20 cellular contexts compared by ENCODE assay signal in genomic region chr15:73317651-73318462, GRCh38. TPM values are rescaled to one million over a fixed set of nuclear protein-coding genes. Genes with fewer than 3 reads are reported as not detected.
DNase-seq lines count a peak whose midpoint lies in the region; ATAC-seq, FAIRE-seq and TF ChIP-seq lines count a peak whose summit lies in the region.
"Had no signal": no experiment of that assay in that cellular context is flagged by ENCODE, and none has a peak within 500 bp of the region (broad histone marks: within the 10 kb centered on the region; RNA-seq: fewer than 3 reads in every experiment).

No MANE protein-coding gene starts in this region.

- no peaks in the 10 kb centered on the region for H3K27me3 ChIP-seq in trophoblast cell (ENCODE audit: insufficient read depth, low read length)
- peaks cover 31% of the 10 kb centered on the region for H3K27me3 ChIP-seq in lower lobe of right lung (ENCODE audit: low read depth)

- no peaks in the 10 kb centered on the region for H3K79me1 ChIP-seq in trophoblast cell (ENCODE audit: low read length)

- no peaks in the 10 kb centered on the region for H3K79me2 ChIP-seq in trophoblast cell (ENCODE audit: control insufficient read depth, insufficient read depth, low read length, poor library complexity)
- H3K79me2 ChIP-seq: parathyroid adenoma had no signal

- intact Hi-C loops in lower lobe of right lung (cut with DNase I), result no loop called here

- no peak overlapping the region for H2BK120ac ChIP-seq in trophoblast cell (ENCODE audit: insufficient read depth, low read length, poor library complexity)

- H3K36me3 ChIP-seq in trophoblast cell (ENCODE audit: control insufficient read depth in 1 of 2, insufficient read depth in 2 of 2, low read length in 2 of 2) (no peaks in the 10 kb centered on the region), lower lobe of right lung (no peaks in the 10 kb centered on the region)
- H3K36me3 ChIP-seq: HAP-1 had no signal

- no peak overlapping the region for H3K23ac ChIP-seq in trophoblast cell (ENCODE audit: low read length)

- H4K8ac ChIP-seq in trophoblast cell (ENCODE audit: low read depth, low read length), result no peak overlapping the region

- no peak overlapping the region for H4K91ac ChIP-seq in trophoblast cell (ENCODE audit: low read depth, low read length)

- WGBS in trophoblast cell (ENCODE audit: extremely low coverage, insufficient coverage, insufficient read length), result no CpG with 5 or more reads among the region's 16 CpGs

- H3K9me3 ChIP-seq in trophoblast cell (ENCODE audit: insufficient read depth, low read depth, low read length), result no peaks in the 10 kb centered on the region
- H3K9me3 ChIP-seq in lower lobe of right lung, result no peaks in the 10 kb centered on the region
- H3K9me3 ChIP-seq: HAP-1 had no signal

- H3K4ac ChIP-seq in trophoblast cell (ENCODE audit: low read depth, low read length), result no peak overlapping the region

- DNase-seq in NCI-H1417 (lab: John Stamatoyannopoulos, UW), result peak in 2 of 3 experiments; percentile 79 to 83
- no peak for DNase-seq in NCI-H1417 treated with DMSO at 0.1 percent for 48 hours (lab: John Stamatoyannopoulos, UW)
- DNase-seq in HTR-8/SVneo (ENCODE audit: insufficient read length, low spot score), result no peak
- DNase-seq in choroid plexus epithelial cell (ENCODE audit: low read depth), result peak; percentile 12
- peak; percentile 26 to 43 for DNase-seq in trophoblast cell
- no peak for DNase-seq in foreskin fibroblast
- no peak for DNase-seq in cerebellar nuclear complex (lab: John Stamatoyannopoulos, UW)
- no peak for DNase-seq in lower lobe of right lung
- DNase-seq: activated CD4-positive, alpha-beta T cell treated with anti-CD3 and anti-CD28 coated beads for 1 hour; activated T-cell treated with anti-CD3 and anti-CD28 coated beads, Interleukin-2, amount 50 U/mL, for 1 hour; CD8-positive, alpha-beta T cell; cortex of kidney; erythroblast; stimulated activated CD4-positive, alpha-beta T cell treated with anti-CD3 and anti-CD28 coated beads, Interleukin-12 subunit alpha, Interleukin-12 subunit beta, amount 100 ng/mL, for 4 hours; T-helper 1 cell had no signal

- H2AFZ ChIP-seq in trophoblast cell (ENCODE audit: insufficient read depth, low read length, poor library complexity), result no peak overlapping the region
- H2AFZ ChIP-seq: parathyroid adenoma had no signal

- TF ChIP-seq CTCF in choroid plexus epithelial cell (conservative IDR thresholded peaks at IDR 0.05; ENCODE audit: low read depth, low read length), result no peak
- TF ChIP-seq CTCF in foreskin fibroblast (IDR thresholded peaks at IDR 0.05; ENCODE audit: low read depth, low read length), result no peak
- no peak for TF ChIP-seq CTCF in lower lobe of right lung (IDR thresholded peaks at IDR 0.05)

- no peak overlapping the region for H2AK5ac ChIP-seq in trophoblast cell (ENCODE audit: low read length)

- no peak overlapping the region for H3K27ac ChIP-seq in trophoblast cell (ENCODE audit: low read depth, low read length)
- no peak overlapping the region for H3K27ac ChIP-seq in lower lobe of right lung
- H3K27ac ChIP-seq: 22Rv1, parathyroid adenoma, RWPE1 had no signal

- H3K4me1 ChIP-seq in trophoblast cell (ENCODE audit: control insufficient read depth in 1 of 2, insufficient read depth in 2 of 2, low read length in 2 of 2) (no peaks in the 10 kb centered on the region), lower lobe of right lung (no peaks in the 10 kb centered on the region)
- H3K4me1 ChIP-seq: HAP-1, parathyroid adenoma had no signal

- no peak overlapping the region for H2BK12ac ChIP-seq in trophoblast cell (ENCODE audit: low read length)

- H3K4me2 ChIP-seq in trophoblast cell (ENCODE audit: low read length), result no peak overlapping the region

- no peak for ATAC-seq in lower lobe of right lung
- ATAC-seq: CD8-positive, alpha-beta T cell had no signal

- FAIRE-seq in HTR-8/SVneo (lab: Jason Lieb, UNC), result peak; percentile 80

- no peak overlapping the region for H3K14ac ChIP-seq in trophoblast cell (ENCODE audit: low read length)

- H2BK5ac ChIP-seq in trophoblast cell (ENCODE audit: low read depth, low read length, poor library complexity), result no peak overlapping the region

- no peak overlapping the region for H4K12ac ChIP-seq in trophoblast cell (ENCODE audit: low read depth, low read length)

- H3K4me3 ChIP-seq in choroid plexus epithelial cell (ENCODE audit: low read depth, low read length) (no peak overlapping the region), trophoblast cell (ENCODE audit: low read depth, low read length) (no peak overlapping the region), foreskin fibroblast (ENCODE audit: low read depth in 1 of 2, low read length in 2 of 2) (no peak overlapping the region), lower lobe of right lung (no peak overlapping the region)
- H3K4me3 ChIP-seq: HAP-1 had no signal

- no peak overlapping the region for H3K18ac ChIP-seq in trophoblast cell (ENCODE audit: low read length)

- H3K9ac ChIP-seq in trophoblast cell (ENCODE audit: low read length), result no peak overlapping the region
- H3K9ac ChIP-seq: parathyroid adenoma had no signal

RNA-seq across cellular contexts. Expression of gene HCN4, which starts 50.9 kb away (rescaled TPM):
- polyA plus RNA-seq in trophoblast cell (2013), result 2.9 and 3.0 TPM in 2 replicates
- total RNA-seq in lower lobe of right lung, result 0.18 TPM
- total RNA-seq: CD8-positive, alpha-beta T cell had no signal
- polyA plus RNA-seq: IgD-negative memory B cell had no signal

Comparison
In these comparisons a context has a peak if more than half of its experiments do, and no peak if none do; other contexts are left out.
1. DNase-seq: peak in NCI-H1417 (2 of 3), choroid plexus epithelial cell (single experiment) and trophoblast cell (2 of 2); none in NCI-H1417 treated with DMSO at 0.1 percent for 48 hours (single experiment), HTR-8/SVneo (single experiment), foreskin fibroblast (0 of 2), cerebellar nuclear complex (0 of 2) and lower lobe of right lung (single experiment).